ENCODE assay signal across 8 cellular contexts in genomic region chr9:470041-470781, GRCh38. TPM values are rescaled to one million over a fixed set of nuclear protein-coding genes. Genes with fewer than 3 reads are reported as not detected.
DNase-seq lines count a peak whose midpoint lies in the region; ATAC-seq, FAIRE-seq and TF ChIP-seq lines count a peak whose summit lies in the region.

No MANE protein-coding gene starts in this region.

- no peaks in the 10 kb centered on the region for H3K79me2 ChIP-seq in endothelial cell of umbilical vein (ENCODE audit: control insufficient read depth, insufficient read depth, low read length)

- dilution Hi-C loops in endothelial cell of umbilical vein (cut with MboI; ENCODE audit: extremely low pct_ligation_motif_present, low sequenced_read_pairs) = no loop called here

- FAIRE-seq in endothelial cell of umbilical vein (lab: Jason Lieb, UNC) = peak; percentile 73

- no peaks in the 10 kb centered on the region for H3K36me3 ChIP-seq in endothelial cell of umbilical vein (ENCODE audit: control insufficient read depth in 2 of 2, extremely low read depth in 1 of 2, insufficient read depth in 2 of 2, low read length in 2 of 2)

- H3K9ac ChIP-seq in endothelial cell of umbilical vein (replicated peaks; ENCODE audit: extremely low read depth, insufficient read depth, low read length) = no peak overlapping the region

- DNase-seq in COLO829 (ENCODE audit: low spot score) = peak; percentile 52
- DNase-seq in HT1080 (ENCODE audit: low read depth) = peak; percentile 64
- DNase-seq in NK-92 treated with Interleukin-12 subunit alpha and Interleukin-12 subunit beta, amount 100 ng/mL, for 24 hours (lab: John Stamatoyannopoulos, UW) = peak; percentile 88
- peak; percentile 61 for DNase-seq in activated CD8-positive, alpha-beta memory T cell treated with anti-CD3 and anti-CD28 coated beads, Interleukin-2, amount 50 U/mL, for 24 hours (ENCODE audit: extremely low read depth)
- DNase-seq in endothelial cell of umbilical vein (ENCODE audit: low read depth, low spot score) = peak; percentile 90
- DNase-seq in midbrain (lab: John Stamatoyannopoulos, UW) = peak; percentile 89
- peak; percentile 73 to 86 for DNase-seq in stimulated activated CD8-positive, alpha-beta memory T cell treated with anti-CD3 and anti-CD28 coated beads, Interleukin-15, amount 100 ng/mL, for 48 hours (ENCODE audit: low read depth in 2 of 2)

- H3K9me3 ChIP-seq in endothelial cell of umbilical vein (replicated peaks; ENCODE audit: control insufficient read depth, insufficient read depth, low read length) = no peaks in the 10 kb centered on the region

- no TSS peak for BruUV-seq in endothelial cell of umbilical vein (replicated peaks; lab: Mats Ljungman, UMichigan)

- no peaks in the 10 kb centered on the region for H3K9me1 ChIP-seq in endothelial cell of umbilical vein (replicated peaks; ENCODE audit: control insufficient read depth, extremely low read depth, insufficient read depth, low read length)

- peak overlapping the region; percentile 97 for H3K4me2 ChIP-seq in endothelial cell of umbilical vein (ENCODE audit: insufficient read depth, low read length)

- H2AFZ ChIP-seq in endothelial cell of umbilical vein (ENCODE audit: low read depth, low read length) = peak overlapping the region; percentile 100

- H3K27ac ChIP-seq in endothelial cell of umbilical vein (ENCODE audit: insufficient read depth, low read depth, low read length) = no peak overlapping the region

- CTCF ChIA-PET in endothelial cell of umbilical vein (lab: Charles Lee) = interaction anchor here (0.6 to 0.7 kb wide), 2 partner anchors 9 to 20 kb away, joined by 3 read pairs; no protein-coding TSS in a partner anchor

- peak overlapping the region; percentile 46 to 82 (median 70) for H3K4me3 ChIP-seq in endothelial cell of umbilical vein (replicated peaks in 1 of 3; ENCODE audit: insufficient read depth in 1 of 3, low read depth in 1 of 3, low read length in 3 of 3)

- peaks cover 6% of the 10 kb centered on the region for H3K4me1 ChIP-seq in endothelial cell of umbilical vein (ENCODE audit: control insufficient read depth, extremely low read depth, insufficient read depth, low read length)

- POLR2A ChIA-PET in endothelial cell of umbilical vein (lab: Charles Lee) = no interaction called here

- no peaks in the 10 kb centered on the region for H4K20me1 ChIP-seq in endothelial cell of umbilical vein (replicated peaks; ENCODE audit: control insufficient read depth, extremely low read depth, insufficient read depth, low read length)

- TF ChIP-seq CTCF in endothelial cell of umbilical vein (IDR thresholded peaks at IDR 0.05; ENCODE audit: extremely low read depth in 1 of 2, insufficient read depth in 1 of 2, low read depth in 1 of 2, low read length in 2 of 2) = no peak

- peak; percentile 58 for TF ChIP-seq POLR2A in endothelial cell of umbilical vein (IDR thresholded peaks at IDR 0.05; ENCODE audit: low read depth, low read length)

- no peaks in the 10 kb centered on the region for H3K27me3 ChIP-seq in endothelial cell of umbilical vein (ENCODE audit: control insufficient read depth in 2 of 2, insufficient read depth in 2 of 2, low read length in 2 of 2)

- peak; percentile 92 for ATAC-seq in GM21360 (IDR thresholded peaks at IDR 0.05; ENCODE audit: unreplicated experiment)

- intact Hi-C loops in endothelial cell of umbilical vein (cut with micrococcal nuclease) = loop anchor here (1.0 kb wide), 3 partner anchors 20 to 331 kb away; partner anchors contain the start of gene KANK1

TF ChIP-seq in endothelial cell of umbilical vein, 7 proteins besides CTCF, POLR2A, EP300 and RAD21:
- TF ChIP-seq, protein P1, sequence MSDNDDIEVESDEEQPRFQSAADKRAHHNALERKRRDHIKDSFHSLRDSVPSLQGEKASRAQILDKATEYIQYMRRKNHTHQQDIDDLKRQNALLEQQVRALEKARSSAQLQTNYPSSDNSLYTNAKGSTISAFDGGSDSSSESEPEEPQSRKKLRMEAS (IDR thresholded peaks at IDR 0.05; ENCODE audit: insufficient read depth, insufficient read length) = no peak
- TF ChIP-seq JUN (IDR thresholded peaks at IDR 0.05; ENCODE audit: borderline replicate concordance, insufficient read depth, insufficient read length, low read depth) (no peak), GATA2 (IDR thresholded peaks at IDR 0.05; ENCODE audit: insufficient read depth, insufficient read length, low read depth, low read length) (no peak), FOS (IDR thresholded peaks at IDR 0.05; ENCODE audit: borderline replicate concordance, insufficient read depth, low read length) (no peak), POLR2AphosphoS5 (IDR thresholded peaks at IDR 0.05; ENCODE audit: insufficient read depth, low read depth, low read length) (no peak), MYC (IDR thresholded peaks at IDR 0.05; ENCODE audit: low read depth, low read length) (no peak), EZH2 (IDR thresholded peaks at IDR 0.05; ENCODE audit: borderline replicate concordance, low read depth, low read length, severe bottlenecking) (no peak)

RNA-seq across cellular contexts. Expression of gene KANK1, which starts 34.3 kb away (rescaled TPM):
- 18.4 and 23.0 TPM in 2 replicates for total RNA-seq in HT1080 (2014; rRNA removed; shearing (Covaris generic))
- 10.7 and 12.7 TPM in 2 replicates for polyA plus RNA-seq in HT1080 (2015; cell fraction: cytosol; rRNA removed)
- 26.2 and 27.6 TPM in 2 replicates for polyA plus RNA-seq in HT1080 (2015; cell fraction: nucleus; rRNA removed)
- total RNA-seq in endothelial cell of umbilical vein = 41.3 and 44.2 TPM in 2 replicates
- polyA plus RNA-seq in endothelial cell of umbilical vein = 46.2 and 46.7 TPM in 2 replicates
- polyA plus RNA-seq in endothelial cell of umbilical vein (2011; cell fraction: cytosol; rRNA removed) = 38.2 and 39.2 TPM in 2 replicates
- 86.2 and 100 TPM in 2 replicates for polyA plus RNA-seq in endothelial cell of umbilical vein (2011; cell fraction: nucleus; rRNA removed)
- polyA plus RNA-seq in endothelial cell of umbilical vein (2012) = 33.4 and 33.6 TPM in 2 replicates
- polyA minus RNA-seq in endothelial cell of umbilical vein = 101 and 102 TPM in 2 replicates
- polyA minus RNA-seq in endothelial cell of umbilical vein (2011; cell fraction: cytosol; rRNA and poly(A)+ RNA removed) = 4.1 TPM
- polyA minus RNA-seq in endothelial cell of umbilical vein (2011; cell fraction: nucleus; rRNA and poly(A)+ RNA removed) = 54.7 and 69.3 TPM in 2 replicates
